18 cellular contexts compared by ENCODE assay signal in genomic region chr12:52494100-52494499, GRCh38. TPM values are rescaled to one million over a fixed set of nuclear protein-coding genes. Genes with fewer than 3 reads are reported as not detected.
DNase-seq lines count a peak whose midpoint lies in the region; FAIRE-seq and TF ChIP-seq lines count a peak whose summit lies in the region.
"Had no signal": no experiment of that assay in that cellular context is flagged by ENCODE, and none has a peak within 500 bp of the region (broad histone marks: within the 10 kb centered on the region; RNA-seq: fewer than 3 reads in every experiment).

No MANE protein-coding gene starts in this region.

- 76% methylated on average over 1 of the region's 1 CpG for WGBS in esophagus muscularis mucosa
- 83 to 100% methylated on average over 1 of the region's 1 CpG for WGBS in transverse colon (ENCODE audit: low coverage in 1 of 2), 2 donors
- WGBS in lower leg skin, 2 donors = 65 to 77% methylated on average over 1 of the region's 1 CpG

- H3K27ac ChIP-seq in left ventricle myocardium inferior (replicated peaks) = peak overlapping the region; percentile 25
- H3K27ac ChIP-seq in right atrium auricular region = no peak overlapping the region
- H3K27ac ChIP-seq in esophagus muscularis mucosa (replicated peaks in 1 of 4) = no peak overlapping the region
- H3K27ac ChIP-seq in osteoblast (ENCODE audit: low read depth, low read length) = no peak overlapping the region
- H3K27ac ChIP-seq in transverse colon = no peak overlapping the region
- H3K27ac ChIP-seq: C4-2B had no signal

- H3K36me3 ChIP-seq in left ventricle myocardium inferior (no peaks in the 10 kb centered on the region), right atrium auricular region (no peaks in the 10 kb centered on the region), esophagus muscularis mucosa (no peaks in the 10 kb centered on the region), osteoblast (ENCODE audit: insufficient read depth, low read length) (no peaks in the 10 kb centered on the region), transverse colon (no peaks in the 10 kb centered on the region)

- intact Hi-C loops in left ventricle myocardium inferior (cut with micrococcal nuclease) (no loop called here), esophagus muscularis mucosa (cut with DNase I) (no loop called here), transverse colon (cut with DNase I; ENCODE audit: low total_unique reads) (no loop called here), lower leg skin (cut with DNase I; ENCODE audit: low total_unique reads) (no loop called here)

- H3K4me3 ChIP-seq in left ventricle myocardium inferior (no peak overlapping the region), right atrium auricular region (no peak overlapping the region), esophagus muscularis mucosa (no peak overlapping the region), osteoblast (ENCODE audit: insufficient read depth, low read length) (no peak overlapping the region), transverse colon (no peak overlapping the region), lower leg skin (ENCODE audit: low read depth, poor library complexity, severe bottlenecking) (no peak overlapping the region)

- no peak for FAIRE-seq in GM12892 (lab: Jason Lieb, UNC)
- FAIRE-seq: GM18507 had no signal

- peak overlapping the region; percentile 41 for H3K4me2 ChIP-seq in osteoblast (ENCODE audit: insufficient read depth, low read length)

- H3K9me3 ChIP-seq in left ventricle myocardium inferior (replicated peaks) (no peaks in the 10 kb centered on the region), right atrium auricular region (no peaks in the 10 kb centered on the region), esophagus muscularis mucosa (no peaks in the 10 kb centered on the region), osteoblast (ENCODE audit: low read depth, low read length) (no peaks in the 10 kb centered on the region), transverse colon (no peaks in the 10 kb centered on the region)
- H3K9me3 ChIP-seq: Caco-2 had no signal

- TF ChIP-seq POLR2A in esophagus muscularis mucosa (IDR thresholded peaks at IDR 0.05; ENCODE audit: low read depth) (no peak), GM12892 (IDR thresholded peaks at IDR 0.05; ENCODE audit: low read depth, low read length) (no peak), transverse colon (IDR thresholded peaks at IDR 0.05) (no peak), lower leg skin (IDR thresholded peaks at IDR 0.05) (no peak)

- no peaks in the 10 kb centered on the region for H3K79me2 ChIP-seq in osteoblast (ENCODE audit: insufficient read depth, low read length)

- no peak for TF ChIP-seq EP300 in esophagus muscularis mucosa (IDR thresholded peaks at IDR 0.05)
- no peak for TF ChIP-seq EP300 in transverse colon (IDR thresholded peaks at IDR 0.05; ENCODE audit: low read depth)

- H3K27me3 ChIP-seq in left ventricle myocardium inferior (ENCODE audit: low read depth) = peaks cover 49% of the 10 kb centered on the region
- no peaks in the 10 kb centered on the region for H3K27me3 ChIP-seq in right atrium auricular region
- H3K27me3 ChIP-seq in esophagus muscularis mucosa = no peaks in the 10 kb centered on the region
- H3K27me3 ChIP-seq in osteoblast (ENCODE audit: insufficient read depth, low read length) = peaks cover 19% of the 10 kb centered on the region
- H3K27me3 ChIP-seq in transverse colon = no peaks in the 10 kb centered on the region

- in situ Hi-C loops in transverse colon (cut with MboI; ENCODE audit: low pct_ligation_motif_present in 1 of 4, low pct_unique_long_range_greater_than_20kb in 1 of 4, low sequenced_read_pairs in 3 of 4) = loop anchor here in 1 of 4 donors (10.0 kb wide), 1 partner anchor 109 kb away; the partner anchor contains the start of gene KRT84

- TF ChIP-seq CTCF in left ventricle myocardium inferior (IDR thresholded peaks at IDR 0.05; ENCODE audit: borderline replicate concordance) (no peak), right atrium auricular region (IDR thresholded peaks at IDR 0.05) (no peak), esophagus muscularis mucosa (IDR thresholded peaks at IDR 0.05) (no peak), osteoblast (IDR thresholded peaks at IDR 0.05; ENCODE audit: extremely low read depth, low read depth, low read length) (no peak), transverse colon (IDR thresholded peaks at IDR 0.05) (no peak), lower leg skin (IDR thresholded peaks at IDR 0.05) (no peak)

- no peaks in the 10 kb centered on the region for H4K20me1 ChIP-seq in osteoblast (ENCODE audit: insufficient read depth, low read length)

- no peak overlapping the region for H2AFZ ChIP-seq in osteoblast (ENCODE audit: low read length)

- DNase-seq in left ventricle myocardium inferior (no peak), right atrium auricular region (ENCODE audit: low spot score) (no peak), esophagus muscularis mucosa (ENCODE audit: extremely low spot score) (peak; percentile 77), osteoblast (ENCODE audit: insufficient read length, low spot score, missing footprints) (no peak), GM12892 (ENCODE audit: insufficient read length) (no peak), transverse colon (no peak), lower leg skin (ENCODE audit: low spot score in 2 of 2) (no peak)
- DNase-seq in activated CD8-positive, alpha-beta memory T cell treated with anti-CD3 and anti-CD28 coated beads, Interleukin-2, amount 50 U/mL, for 4 hours = no peak
- DNase-seq: 8988T, Caco-2, NCI-H1105 treated with DMSO at 0.1 percent for 48 hours, NCI-H187, NCI-H2171, NCI-H446 treated with DMSO at 0.1 percent for 48 hours, NCI-H774, SHP77 had no signal

- H3K4me1 ChIP-seq in left ventricle myocardium inferior (peaks cover 34% of the 10 kb centered on the region), right atrium auricular region (no peaks in the 10 kb centered on the region), esophagus muscularis mucosa (peaks cover 7 to 19% (median 12%) of the 10 kb centered on the region in 4 donors), osteoblast (ENCODE audit: insufficient read depth, low read length) (peaks cover 42% of the 10 kb centered on the region), transverse colon (peaks cover 0 to 6% (median 0%) of the 10 kb centered on the region in 4 donors)

RNA-seq across cellular contexts. Expression of gene KRT6A, which starts 1.0 kb away (rescaled TPM):
- not detected for total RNA-seq in left ventricle myocardium inferior
- total RNA-seq in right atrium auricular region = 1 to 10 TPM in 1 of 2 donors, under 1 TPM in 1; 0.48 to 7.4 TPM
- total RNA-seq in esophagus muscularis mucosa = 1 to 10 TPM in 1 of 4 donors, not detected in 3; 5.4 TPM
- under 0.01 and 0.72 TPM in 2 replicates for total RNA-seq in osteoblast
- not detected for polyA plus RNA-seq in GM12892 (2012; ENCODE audit: missing spikeins)
- not detected for total RNA-seq in transverse colon
- 100 to 1,000 TPM in 2 of 4 donors, 10 to 100 TPM in 2; 75.3 to 617 (median 182) TPM for total RNA-seq in lower leg skin

RNA-seq across cellular contexts. Expression of gene KRT6C, which starts 20.5 kb away (rescaled TPM):
- total RNA-seq in left ventricle myocardium inferior (not detected), right atrium auricular region (not detected), esophagus muscularis mucosa (not detected), osteoblast (not detected in 2 replicates), transverse colon (10 to 100 TPM in 1 of 4 donors, not detected in 3; 23.9 TPM), lower leg skin (10 to 100 TPM in 1 of 4 donors, 1 to 10 TPM in 1, under 1 TPM in 1, not detected in 1; 0.13 to 11.0 (median 1.0) TPM)
- polyA plus RNA-seq in GM12892 (2012; ENCODE audit: missing spikeins) = not detected
- total RNA-seq: Caco-2 had no signal

RNA-seq across cellular contexts. Expression of gene KRT5, which starts 26.1 kb away (rescaled TPM):
- total RNA-seq in left ventricle myocardium inferior (not detected), right atrium auricular region (10 to 100 TPM in 1 of 2 donors, 1 to 10 TPM in 1; 1.4 to 12.1 TPM), esophagus muscularis mucosa (1 to 10 TPM in 1 of 4 donors, under 1 TPM in 1, not detected in 2; 0.46 to 1.2 TPM), osteoblast (0.36 TPM in 1 of 2 replicates, not detected in the other), transverse colon (not detected), lower leg skin (1,000 to 10,000 TPM; 2,541 to 6,567 (median 4,278) TPM)
- not detected for polyA plus RNA-seq in GM12892 (2012; ENCODE audit: missing spikeins)

RNA-seq across cellular contexts. Expression of gene KRT6B, which starts 42.2 kb away (rescaled TPM):
- total RNA-seq in left ventricle myocardium inferior (not detected), right atrium auricular region (not detected), esophagus muscularis mucosa (not detected), osteoblast (not detected in 2 replicates), transverse colon (not detected), lower leg skin (100 to 1,000 TPM in 2 of 4 donors, 10 to 100 TPM in 2; 49.8 to 441 (median 157) TPM)
- not detected for polyA plus RNA-seq in GM12892 (2012; ENCODE audit: missing spikeins)
- total RNA-seq: Caco-2 had no signal

RNA-seq across cellular contexts. Expression of gene KRT71, which starts 58.8 kb away (rescaled TPM):
- total RNA-seq in left ventricle myocardium inferior (not detected), right atrium auricular region (not detected), esophagus muscularis mucosa (not detected), osteoblast (not detected in 2 replicates), transverse colon (not detected), lower leg skin (10 to 100 TPM in 1 of 4 donors, 1 to 10 TPM in 1, under 1 TPM in 1, not detected in 1; 0.32 to 61.7 (median 1.6) TPM)
- polyA plus RNA-seq in GM12892 (2012; ENCODE audit: missing spikeins) = not detected

Comparison
In these comparisons a context has a peak if more than half of its experiments do, and no peak if none do; other contexts are left out.
1. RNA of gene KRT6A, which starts 1.0 kb away (total RNA-seq): 75.3 to 617 TPM in lower leg skin; 0.48 to 7.4 TPM in right atrium auricular region, under 0.01 to 0.72 TPM in osteoblast, 5.4 TPM in esophagus muscularis mucosa, not detected in left ventricle myocardium inferior (single experiment) and not detected in transverse colon; every median in the first group is over 4 times any median in the second.
2. RNA of gene KRT5, which starts 26.1 kb away (total RNA-seq): 2,541 to 6,567 TPM in lower leg skin; 1.4 to 12.1 TPM in right atrium auricular region, 0.46 to 1.2 TPM in esophagus muscularis mucosa, 0.36 TPM in osteoblast, not detected in left ventricle myocardium inferior (single experiment) and not detected in transverse colon; every median in the first group is over 100 times any median in the second.